In genomic region chr6:110874880-110875547, GRCh38 we compare ENCODE assay signal across 1 cellular context.
TF ChIP-seq lines count a peak whose summit lies in the region.

No MANE protein-coding gene starts in this region.

TF ChIP-seq in Ishikawa, 13 proteins besides CTCF, POLR2A, EP300 and RAD21 (continued from another document):
- TF ChIP-seq TEAD4 (IDR thresholded peaks at IDR 0.05) = 0 out of 2 replicates have a peak, but pooled peaks have one; percentile 2
